8 cellular contexts compared by ENCODE assay signal in genomic region chr3:98902341-98902740, GRCh38. TPM values are rescaled to one million over a fixed set of nuclear protein-coding genes. Genes with fewer than 3 reads are reported as not detected.
DNase-seq lines count a peak whose midpoint lies in the region; ATAC-seq and TF ChIP-seq lines count a peak whose summit lies in the region.

No MANE protein-coding gene starts in this region.

- POLR2A ChIA-PET in activated CD8-positive, alpha-beta T cell treated with anti-CD3 and anti-CD28 coated beads for 36 hours (lab: Charles Lee): interaction anchor here (1.2 kb wide), 1 partner anchor 12 kb away, joined by 3 read pairs; no protein-coding TSS in a partner anchor

- H3K9me3 ChIP-seq in iPS-20b (ENCODE audit: insufficient read depth, low read depth, low read length): no peaks in the 10 kb centered on the region
- H3K9me3 ChIP-seq in stomach smooth muscle (ENCODE audit: control insufficient read depth in 2 of 2, low read length in 2 of 2): no peaks in the 10 kb centered on the region

- no peaks in the 10 kb centered on the region for H3K36me3 Mint-ChIP-seq in activated CD8-positive, alpha-beta T cell treated with anti-CD3 and anti-CD28 coated beads for 36 hours (ENCODE audit: low read depth)

- peak overlapping the region; percentile 82 for H3K9ac ChIP-seq in iPS-20b (ENCODE audit: low read depth, low read length)
- peak overlapping the region; percentile 56 to 80 for H3K9ac ChIP-seq in stomach smooth muscle (ENCODE audit: low read length in 2 of 2)

- CTCF ChIA-PET in activated CD8-positive, alpha-beta T cell treated with anti-CD3 and anti-CD28 coated beads for 36 hours (lab: Charles Lee): interaction anchor here (0.7 to 1.5 kb wide), 5 partner anchors 9 to 309 kb away, joined by 3 to 4 read pairs (median 3); partner anchors contain the start of gene CPOX

- peak overlapping the region; percentile 84 for H3K4me3 Mint-ChIP-seq in activated CD8-positive, alpha-beta T cell treated with anti-CD3 and anti-CD28 coated beads for 36 hours

- H3K27me3 ChIP-seq in iPS-20b (ENCODE audit: insufficient read depth, low read length): no peaks in the 10 kb centered on the region
- H3K27me3 ChIP-seq in stomach smooth muscle (ENCODE audit: control insufficient read depth in 1 of 2, insufficient read depth in 2 of 2, low read length in 2 of 2): no peaks in the 10 kb centered on the region

- H3K27ac ChIP-seq in iPS-20b (ENCODE audit: low read length) (peak overlapping the region; percentile 44), stomach smooth muscle (ENCODE audit: low read length) (peak overlapping the region; percentile 87)

- peaks cover 21% of the 10 kb centered on the region for H3K27me3 Mint-ChIP-seq in activated CD8-positive, alpha-beta T cell treated with anti-CD3 and anti-CD28 coated beads for 36 hours

- intact Hi-C loops in activated CD8-positive, alpha-beta T cell treated with anti-CD3 and anti-CD28 coated beads for 36 hours (cut with micrococcal nuclease): no loop called here

- peaks cover 11% of the 10 kb centered on the region for H3K4me1 Mint-ChIP-seq in activated CD8-positive, alpha-beta T cell treated with anti-CD3 and anti-CD28 coated beads for 36 hours (ENCODE audit: low read depth)

- H3K4me1 ChIP-seq in iPS-20b (ENCODE audit: insufficient read depth, low read length): peaks cover 14% of the 10 kb centered on the region
- peaks cover 3% of the 10 kb centered on the region for H3K4me1 ChIP-seq in stomach smooth muscle (ENCODE audit: control insufficient read depth, insufficient read depth, low read length)

- H3K4me3 ChIP-seq in iPS-20b (ENCODE audit: low read length) (peak overlapping the region; percentile 94), stomach smooth muscle (ENCODE audit: low read length in 2 of 2) (peak overlapping the region; percentile 51 to 86)

- DNase-seq in NCI-H510A treated with DMSO at 0.1 percent for 48 hours (lab: John Stamatoyannopoulos, UW): peak; percentile 5
- DNase-seq in NCI-H510A (lab: John Stamatoyannopoulos, UW): no peak
- no peak for DNase-seq in activated CD8-positive, alpha-beta T cell treated with anti-CD3 and anti-CD28 coated beads for 36 hours
- DNase-seq in activated gamma-delta T cell (lab: John Stamatoyannopoulos, UW): no peak
- DNase-seq in effector CD8-positive, alpha-beta T cell (lab: John Stamatoyannopoulos, UW): no peak
- DNase-seq in NCI-H2081 (lab: John Stamatoyannopoulos, UW): no peak

- peak overlapping the region; percentile 31 for H3K27ac Mint-ChIP-seq in activated CD8-positive, alpha-beta T cell treated with anti-CD3 and anti-CD28 coated beads for 36 hours

- no peaks in the 10 kb centered on the region for H3K9me3 Mint-ChIP-seq in activated CD8-positive, alpha-beta T cell treated with anti-CD3 and anti-CD28 coated beads for 36 hours

- ATAC-seq in activated CD8-positive, alpha-beta T cell treated with anti-CD3 and anti-CD28 coated beads for 36 hours: no peak

- no peak for TF ChIP-seq CTCF in activated CD8-positive, alpha-beta T cell treated with anti-CD3 and anti-CD28 coated beads for 36 hours (IDR thresholded peaks at IDR 0.05)

- no peaks in the 10 kb centered on the region for H3K36me3 ChIP-seq in iPS-20b (ENCODE audit: insufficient read depth, low read depth, low read length)
- no peaks in the 10 kb centered on the region for H3K36me3 ChIP-seq in stomach smooth muscle (ENCODE audit: control insufficient read depth in 2 of 2, insufficient read depth in 2 of 2, low read length in 2 of 2)

RNA-seq across cellular contexts. Expression of gene DCBLD2, which starts 0.8 kb away (rescaled TPM):
- 1 to 10 TPM; 1.4 to 2.5 TPM for total RNA-seq in activated CD8-positive, alpha-beta T cell treated with anti-CD3 and anti-CD28 coated beads for 36 hours
